8 cellular contexts compared by ENCODE assay signal in the genomic region with DNA sequence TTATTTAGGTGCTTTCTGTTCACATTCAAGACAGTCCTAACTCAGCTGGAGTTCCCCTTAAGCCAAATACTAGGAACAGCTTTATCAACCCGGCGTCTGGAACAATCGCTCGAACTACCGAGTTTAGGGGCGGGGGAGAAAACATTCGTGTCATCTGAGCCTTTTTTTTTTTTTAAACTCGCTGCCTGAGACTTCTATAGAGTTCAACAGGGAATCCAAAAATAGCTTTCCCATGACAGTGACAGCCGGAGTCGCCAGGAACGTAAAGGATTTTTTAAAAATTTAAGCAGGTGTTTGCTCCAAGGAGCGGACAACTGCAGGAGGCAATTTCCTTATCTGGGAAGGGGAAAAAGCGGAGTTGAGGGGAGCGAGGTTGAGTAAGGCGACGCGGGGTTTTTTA. TPM values are rescaled to one million over a fixed set of nuclear protein-coding genes. Genes with fewer than 3 reads are reported as not detected.
DNase-seq lines count a peak whose midpoint lies in the region; ATAC-seq, FAIRE-seq and TF ChIP-seq lines count a peak whose summit lies in the region.

No MANE protein-coding gene starts in this region.

- H3K36me3 Mint-ChIP-seq in activated T-cell treated with anti-CD3 and anti-CD28 coated beads, Interleukin-2, amount 50 U/mL, for 72 hours (ENCODE audit: insufficient read depth in 2 of 2) = peaks cover 2 to 5% of the 10 kb centered on the region in 2 donors
- peaks cover 6% of the 10 kb centered on the region for H3K36me3 Mint-ChIP-seq in osteocyte (ENCODE audit: unreplicated experiment)

- peaks cover 7% of the 10 kb centered on the region for H3K27me3 Mint-ChIP-seq in activated T-cell treated with anti-CD3 and anti-CD28 coated beads, Interleukin-2, amount 50 U/mL, for 72 hours (ENCODE audit: low read depth)
- H3K27me3 Mint-ChIP-seq in osteocyte (ENCODE audit: unreplicated experiment) = no peaks in the 10 kb centered on the region

- H3K36me3 ChIP-seq in gastroesophageal sphincter = no peaks in the 10 kb centered on the region

- TF ChIP-seq CTCF in LNCaP clone FGC (IDR thresholded peaks at IDR 0.05; ENCODE audit: control insufficient read depth, extremely low read depth, insufficient read depth) (no peak), gastroesophageal sphincter (IDR thresholded peaks at IDR 0.05) (no peak), osteocyte (IDR thresholded peaks at IDR 0.05) (no peak)

- no peak for TF ChIP-seq POLR2A in gastroesophageal sphincter (IDR thresholded peaks at IDR 0.05)

- FAIRE-seq in GM18507 (lab: Jason Lieb, UNC) = peak; percentile 21

- DNase-seq in ACHN (peak; percentile 46), GM18507 (ENCODE audit: extremely low spot score, insufficient read length, low read depth) (no peak), LNCaP clone FGC (ENCODE audit: low read depth) (no peak), osteocyte (ENCODE audit: extremely low spot score, unreplicated experiment) (no peak), NCI-H774 (lab: John Stamatoyannopoulos, UW) (no peak)
- peak; percentile 12 to 25 for DNase-seq in activated T-cell treated with anti-CD3 and anti-CD28 coated beads, Interleukin-2, amount 50 U/mL, for 72 hours

- peaks cover 0 to 7% (median 0%) of the 10 kb centered on the region in 3 donors for H3K9me3 ChIP-seq in gastroesophageal sphincter

- H3K4me3 Mint-ChIP-seq in activated T-cell treated with anti-CD3 and anti-CD28 coated beads, Interleukin-2, amount 50 U/mL, for 72 hours = peak overlapping the region; percentile 95 to 100
- peak overlapping the region; percentile 97 for H3K4me3 Mint-ChIP-seq in osteocyte (ENCODE audit: unreplicated experiment)

- peak overlapping the region; percentile 67 to 93 (median 88) for H3K27ac ChIP-seq in gastroesophageal sphincter

- in situ Hi-C loops in ACHN (cut with HindIII; ENCODE audit: low pct_ligation_motif_present, low pct_unique_long_range_greater_than_20kb, low sequenced_read_pairs) = no loop called here

- no peaks in the 10 kb centered on the region for H3K27me3 ChIP-seq in gastroesophageal sphincter

- peaks cover 0 to 40% (median 10%) of the 10 kb centered on the region in 3 donors for H3K4me1 ChIP-seq in gastroesophageal sphincter

- H3K4me3 ChIP-seq in LNCaP clone FGC (ENCODE audit: low read depth, low read length) (peak overlapping the region; percentile 79), gastroesophageal sphincter (peak overlapping the region; percentile 78 to 92)

- TF ChIP-seq EP300 in gastroesophageal sphincter (IDR thresholded peaks at IDR 0.05) = no peak

- H3K9me3 Mint-ChIP-seq in activated T-cell treated with anti-CD3 and anti-CD28 coated beads, Interleukin-2, amount 50 U/mL, for 72 hours = peaks cover 3% of the 10 kb centered on the region in 2 donors
- peaks cover 5% of the 10 kb centered on the region for H3K9me3 Mint-ChIP-seq in osteocyte (ENCODE audit: unreplicated experiment)

- H3K27ac Mint-ChIP-seq in activated T-cell treated with anti-CD3 and anti-CD28 coated beads, Interleukin-2, amount 50 U/mL, for 72 hours = peak overlapping the region; percentile 100
- H3K27ac Mint-ChIP-seq in osteocyte (ENCODE audit: unreplicated experiment) = peak overlapping the region; percentile 90

- peak in 1 of 2 donors; percentile 2 for ATAC-seq in activated T-cell treated with anti-CD3 and anti-CD28 coated beads, Interleukin-2, amount 50 U/mL, for 72 hours (replicated peaks in 1 of 2)
- ATAC-seq in gastroesophageal sphincter (no peak), HG03442 (IDR thresholded peaks at IDR 0.05; ENCODE audit: unreplicated experiment) (no peak)

- 0 to 1% methylated on average over 2 to 17 of the region's 17 CpGs for WGBS in gastroesophageal sphincter (ENCODE audit: low coverage in 1 of 2), 2 donors

- H3K4me1 Mint-ChIP-seq in activated T-cell treated with anti-CD3 and anti-CD28 coated beads, Interleukin-2, amount 50 U/mL, for 72 hours (ENCODE audit: low read depth) = peaks cover 32% of the 10 kb centered on the region
- peaks cover 31% of the 10 kb centered on the region for H3K4me1 Mint-ChIP-seq in osteocyte (ENCODE audit: unreplicated experiment)

RNA-seq across cellular contexts. Expression of a gene that starts 0.8 kb away (rescaled TPM):
- total RNA-seq in activated T-cell treated with anti-CD3 and anti-CD28 coated beads, Interleukin-2, amount 50 U/mL, for 72 hours = 10 to 100 TPM; 10.1 to 12.2 TPM
- total RNA-seq in gastroesophageal sphincter = 10 to 100 TPM; 13.5 to 17.0 (median 16.1) TPM
- total RNA-seq in osteocyte = 13.9 and 15.0 TPM in 2 replicates

RNA-seq across cellular contexts. Expression of a gene that starts 58.5 kb away (rescaled TPM):
- under 1 TPM; 0.39 to 0.50 TPM for total RNA-seq in activated T-cell treated with anti-CD3 and anti-CD28 coated beads, Interleukin-2, amount 50 U/mL, for 72 hours
- total RNA-seq in gastroesophageal sphincter (under 1 TPM; 0.13 to 0.93 (median 0.86) TPM), osteocyte (0.46 and 0.55 TPM in 2 replicates)

Comparison
In these comparisons a context has a peak if more than half of its experiments do, and no peak if none do; other contexts are left out.
1. DNase-seq: peak in ACHN (single experiment) and activated T-cell treated with anti-CD3 and anti-CD28 coated beads, Interleukin-2, amount 50 U/mL, for 72 hours (2 of 2); none in GM18507 (single experiment), LNCaP clone FGC (single experiment), osteocyte (single experiment) and NCI-H774 (single experiment).